Comparison of ENCODE assay signal across 32 cellular contexts in genomic region chr20:63348828-63349515, GRCh38. TPM values are rescaled to one million over a fixed set of nuclear protein-coding genes. Genes with fewer than 3 reads are reported as not detected.
DNase-seq lines count a peak whose midpoint lies in the region; ATAC-seq, FAIRE-seq and TF ChIP-seq lines count a peak whose summit lies in the region.
"Had no signal": no experiment of that assay in that cellular context is flagged by ENCODE, and none has a peak within 500 bp of the region (broad histone marks: within the 10 kb centered on the region; RNA-seq: fewer than 3 reads in every experiment).

No MANE protein-coding gene starts in this region.

- H3K4me1 ChIP-seq in right atrium auricular region = peaks cover 0 to 39% of the 10 kb centered on the region in 2 donors
- peaks cover 42% of the 10 kb centered on the region for H3K4me1 ChIP-seq in left ventricle myocardium inferior
- H3K4me1 ChIP-seq in kidney (ENCODE audit: control insufficient read depth in 1 of 2, insufficient read depth in 1 of 2, low read depth in 1 of 2, low read length in 2 of 2) = peaks cover 0 to 6% of the 10 kb centered on the region in 2 donors
- peaks cover 6 to 18% of the 10 kb centered on the region in 2 donors for H3K4me1 ChIP-seq in neuronal stem cell (ENCODE audit: control insufficient read depth in 2 of 2, insufficient read depth in 1 of 2, low read depth in 1 of 2, low read length in 2 of 2)

- H3K9ac ChIP-seq in kidney (ENCODE audit: low read length in 2 of 2) = no peak overlapping the region
- no peak overlapping the region for H3K9ac ChIP-seq in neuronal stem cell (ENCODE audit: low read depth, low read length, poor library complexity)
- H3K9ac ChIP-seq: BLaER1 had no signal

- peak overlapping the region; percentile 24 for H2BK5ac ChIP-seq in neuronal stem cell (ENCODE audit: low read length)

- no peak overlapping the region for H3K4me2 ChIP-seq in neuronal stem cell (ENCODE audit: insufficient read depth, low read length, poor library complexity, severe bottlenecking)
- H3K4me2 ChIP-seq: BLaER1 had no signal

- H3K79me1 ChIP-seq in neuronal stem cell (ENCODE audit: low read depth, low read length) = peaks cover 11% of the 10 kb centered on the region

- ATAC-seq in Right ventricle myocardium inferior = no peak
- ATAC-seq in left ventricle myocardium superior = no peak
- ATAC-seq in GM21447 (IDR thresholded peaks at IDR 0.05; ENCODE audit: unreplicated experiment) = no peak
- ATAC-seq: GM12878 had no signal

- H4K91ac ChIP-seq in neuronal stem cell (ENCODE audit: low read depth, low read length, poor library complexity) = peak overlapping the region; percentile 12

- H2BK120ac ChIP-seq in neuronal stem cell (ENCODE audit: low read depth, low read length) = no peak overlapping the region

- H2AK5ac ChIP-seq in neuronal stem cell (ENCODE audit: low read depth, low read length) = peak overlapping the region; percentile 46

- intact Hi-C loops in Right ventricle myocardium inferior (cut with DNase I) (no loop called here), left ventricle myocardium superior (cut with micrococcal nuclease) (no loop called here), left ventricle myocardium inferior (cut with micrococcal nuclease) (no loop called here), kidney (cut with DNase I) (no loop called here)

- H3K27ac ChIP-seq in right atrium auricular region (no peak overlapping the region), left ventricle myocardium inferior (replicated peaks) (no peak overlapping the region), kidney (ENCODE audit: low read depth in 2 of 2, low read length in 2 of 2) (no peak overlapping the region), neuronal stem cell (replicated peaks; ENCODE audit: low read length) (no peak overlapping the region)
- H3K27ac ChIP-seq: BLaER1 had no signal

- H3K4me3 ChIP-seq in right atrium auricular region (no peak overlapping the region), left ventricle myocardium inferior (no peak overlapping the region), kidney (ENCODE audit: low read length in 2 of 2) (no peak overlapping the region), neuronal stem cell (ENCODE audit: low read length in 2 of 2) (no peak overlapping the region)
- H3K4me3 ChIP-seq: BLaER1, GM12878 had no signal

- H3K27me3 ChIP-seq in right atrium auricular region (no peaks in the 10 kb centered on the region), left ventricle myocardium inferior (ENCODE audit: low read depth) (peaks cover 34% of the 10 kb centered on the region), neuronal stem cell (ENCODE audit: control insufficient read depth in 3 of 3, insufficient read depth in 3 of 3, low read depth in 1 of 3, low read length in 3 of 3) (peaks cover 0 to 5% (median 0%) of the 10 kb centered on the region in 3 experiments)
- H3K27me3 ChIP-seq: BE2C had no signal

- H2AFZ ChIP-seq in neuronal stem cell (ENCODE audit: low read length) = no peak overlapping the region

- WGBS in neuronal stem cell (ENCODE audit: extremely low coverage in 2 of 2, insufficient read length in 2 of 2, insufficient replicate concordance in 1 of 2), 2 donors = no CpG with 5 or more reads among the region's 29 CpGs

- H3K23ac ChIP-seq in neuronal stem cell (ENCODE audit: low read depth, low read length, poor library complexity) = peak overlapping the region; percentile 12

- H3K4ac ChIP-seq in neuronal stem cell (ENCODE audit: low read length) = no peak overlapping the region

- DNase-seq in Right ventricle myocardium inferior (ENCODE audit: missing footprints) = peak; percentile 53
- DNase-seq in right atrium auricular region (ENCODE audit: low spot score) = no peak
- peak; percentile 19 for DNase-seq in left ventricle myocardium superior
- DNase-seq in left ventricle myocardium inferior = no peak
- DNase-seq in kidney = peak; percentile 72
- no peak for DNase-seq in neuronal stem cell (ENCODE audit: low spot score)
- DNase-seq: 8988T; ACHN; BE2C; C1 segment of cervical spinal cord; CD4-positive, alpha-beta memory T cell; CD4-positive, CD25-positive, alpha-beta regulatory T cell; CD8-positive, alpha-beta memory T cell; COR-L47; DMS 273 treated with DMSO at 0.1 percent for 48 hours; DMS153; DMS53; DMS79; DND-41; EL; GDM1 had no signal

- TF ChIP-seq CTCF in right atrium auricular region (IDR thresholded peaks at IDR 0.05) (no peak), left ventricle myocardium inferior (IDR thresholded peaks at IDR 0.05; ENCODE audit: borderline replicate concordance) (no peak), kidney (IDR thresholded peaks at IDR 0.05; ENCODE audit: borderline replicate concordance, extremely low read depth, insufficient read depth) (no peak)

- no peaks in the 10 kb centered on the region for H3K36me3 ChIP-seq in right atrium auricular region
- no peaks in the 10 kb centered on the region for H3K36me3 ChIP-seq in left ventricle myocardium inferior
- H3K36me3 ChIP-seq in kidney (ENCODE audit: control insufficient read depth in 1 of 2, insufficient read depth in 2 of 2, low read length in 2 of 2) = no peaks in the 10 kb centered on the region
- no peaks in the 10 kb centered on the region for H3K36me3 ChIP-seq in neuronal stem cell (replicated peaks in 1 of 2; ENCODE audit: control insufficient read depth in 2 of 2, insufficient read depth in 2 of 2, low read length in 2 of 2)
- H3K36me3 ChIP-seq: BE2C, BLaER1 had no signal

- H4K8ac ChIP-seq in neuronal stem cell (ENCODE audit: low read depth, low read length) = peak overlapping the region; percentile 17

- no peak for FAIRE-seq in kidney (lab: Jason Lieb, UNC)
- FAIRE-seq: A204.1, GM12878, GM12892, GM18507 had no signal

- H2BK12ac ChIP-seq in neuronal stem cell (ENCODE audit: low read length) = no peak overlapping the region

- peak overlapping the region; percentile 48 for H3K18ac ChIP-seq in neuronal stem cell (ENCODE audit: low read length)

- H3K9me3 ChIP-seq in right atrium auricular region = no peaks in the 10 kb centered on the region
- H3K9me3 ChIP-seq in left ventricle myocardium inferior (replicated peaks) = no peaks in the 10 kb centered on the region
- no peaks in the 10 kb centered on the region for H3K9me3 ChIP-seq in kidney (ENCODE audit: control insufficient read depth in 1 of 2, low read length in 2 of 2)
- peaks cover 2 to 3% of the 10 kb centered on the region in 2 donors for H3K9me3 ChIP-seq in neuronal stem cell (replicated peaks in 1 of 2; ENCODE audit: control insufficient read depth in 2 of 2, insufficient read depth in 1 of 2, low read depth in 1 of 2, low read length in 2 of 2)
- H3K9me3 ChIP-seq: BE2C, BLaER1 had no signal

- H2BK15ac ChIP-seq in neuronal stem cell (ENCODE audit: low read length) = no peak overlapping the region

- peak overlapping the region; percentile 56 for H3K14ac ChIP-seq in neuronal stem cell (ENCODE audit: low read length)

RNA-seq across cellular contexts. Expression of gene CHRNA4, which starts 12.2 kb away (rescaled TPM):
- total RNA-seq in Right ventricle myocardium inferior (2.3 TPM), right atrium auricular region (not detected), left ventricle myocardium superior (1.8 TPM), left ventricle myocardium inferior (0.38 TPM), kidney (0.44 TPM)
- 0.67 TPM for polyA plus RNA-seq in kidney (ENCODE audit: insufficient read depth, low read depth, low replicate concordance)
- polyA plus RNA-seq in neuronal stem cell (2013, experiment 1 of 2) = 0.29 TPM
- polyA plus RNA-seq in neuronal stem cell (2013, experiment 2 of 2) = 0.19 TPM
- total RNA-seq: CD4-positive, alpha-beta memory T cell; CD4-positive, CD25-positive, alpha-beta regulatory T cell; CD8-positive, alpha-beta memory T cell; Daoy had no signal
- polyA plus RNA-seq: AG04450; CD14-positive monocyte; CD4-positive, alpha-beta memory T cell; CD4-positive, CD25-positive, alpha-beta regulatory T cell; CD8-positive, alpha-beta memory T cell had no signal

RNA-seq across cellular contexts. Expression of gene COL20A1, which starts 56.0 kb away (rescaled TPM):
- total RNA-seq in Right ventricle myocardium inferior (not detected), right atrium auricular region (not detected), left ventricle myocardium superior (not detected), left ventricle myocardium inferior (not detected), kidney (not detected)
- polyA plus RNA-seq in kidney (ENCODE audit: insufficient read depth, low read depth, low replicate concordance) = 0.58 TPM
- 0.13 TPM for polyA plus RNA-seq in neuronal stem cell (2013, experiment 1 of 2)
- 0.08 TPM for polyA plus RNA-seq in neuronal stem cell (2013, experiment 2 of 2)
- total RNA-seq: A673, G401, GM12878 had no signal
- polyA plus RNA-seq: AG04450; CD14-positive monocyte; CD4-positive, alpha-beta memory T cell; CD4-positive, CD25-positive, alpha-beta regulatory T cell; CD8-positive, alpha-beta memory T cell; GM12878 had no signal

Comparison
In these comparisons a context has a peak if more than half of its experiments do, and no peak if none do; other contexts are left out.
1. DNase-seq: peak in Right ventricle myocardium inferior (single experiment), left ventricle myocardium superior (single experiment) and kidney (single experiment); none in right atrium auricular region (single experiment), left ventricle myocardium inferior (single experiment) and neuronal stem cell (single experiment).